In the genomic region with DNA sequence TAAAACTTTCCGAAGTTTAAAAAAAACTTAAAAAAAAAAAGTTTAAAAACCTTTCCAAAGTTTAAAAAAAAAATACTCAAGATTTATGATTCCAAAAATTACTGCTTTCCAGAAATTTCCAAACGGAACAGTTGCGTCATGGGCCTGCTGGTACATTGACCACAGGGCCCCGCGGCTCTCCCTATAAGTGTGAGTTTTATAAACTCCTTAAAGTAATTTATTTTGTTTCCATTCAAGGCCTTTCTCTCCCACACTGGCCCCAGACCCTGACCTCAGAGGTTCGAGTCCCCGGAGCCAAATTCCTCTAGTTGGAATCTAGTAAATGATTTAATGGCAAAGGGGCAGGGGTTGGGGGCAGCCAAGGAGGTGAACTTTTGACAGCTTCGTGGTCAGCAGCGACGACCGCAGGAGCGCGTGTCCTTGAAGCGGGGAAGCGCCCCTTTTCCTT, we compare ENCODE assay signal across 8 cellular contexts.
DNase-seq lines count a peak whose midpoint lies in the region; ATAC-seq and TF ChIP-seq lines count a peak whose summit lies in the region.

No MANE protein-coding gene starts in this region.

- no peaks in the 10 kb centered on the region for H3K9me3 Mint-ChIP-seq in HFFc6

- DNase-seq in HFFc6 (no peak), ascending aorta (ENCODE audit: low spot score in 2 of 2) (peak in 1 of 2 donors; percentile 80)
- no peak for DNase-seq in activated CD8-positive, alpha-beta memory T cell treated with anti-CD3 and anti-CD28 coated beads, Interleukin-2, amount 50 U/mL, for 4 hours

- ATAC-seq in GM19328 (IDR thresholded peaks at IDR 0.05; ENCODE audit: unreplicated experiment) (no peak), HG03097 (IDR thresholded peaks at IDR 0.05; ENCODE audit: low FRiP score, unreplicated experiment) (no peak), HG03354 (IDR thresholded peaks at IDR 0.05; ENCODE audit: poor library complexity, severe bottlenecking, unreplicated experiment) (no peak)

- TF ChIP-seq CTCF in HFFc6 (IDR thresholded peaks at IDR 0.05) (no peak), ascending aorta (IDR thresholded peaks at IDR 0.05) (no peak)

- H3K9ac ChIP-seq in stomach smooth muscle (ENCODE audit: low read length in 2 of 2): peak overlapping the region in 1 of 2 donors; percentile 50

- H3K27ac Mint-ChIP-seq in HFFc6: peak overlapping the region; percentile 81

- no peaks in the 10 kb centered on the region for H3K36me3 ChIP-seq in ascending aorta
- no peaks in the 10 kb centered on the region for H3K36me3 ChIP-seq in stomach smooth muscle (ENCODE audit: control insufficient read depth in 2 of 2, insufficient read depth in 2 of 2, low read length in 2 of 2)

- H3K4me3 ChIP-seq in ascending aorta (peak overlapping the region; percentile 55 to 81), iPS-18c (ENCODE audit: insufficient read depth, low read depth, low read length) (peak overlapping the region; percentile 49), stomach smooth muscle (ENCODE audit: low read length in 2 of 2) (peak overlapping the region; percentile 35 to 86)

- no peaks in the 10 kb centered on the region for H3K36me3 Mint-ChIP-seq in HFFc6 (ENCODE audit: low read depth)

- H3K4me1 Mint-ChIP-seq in HFFc6 (ENCODE audit: low read depth): peaks cover 26% of the 10 kb centered on the region

- no peaks in the 10 kb centered on the region; the same call in 1 of the 2 replicates for H3K27me3 Mint-ChIP-seq in HFFc6 (ENCODE audit: insufficient read depth)

- intact Hi-C loops in ascending aorta (cut with DNase I): loop anchor here (5.0 kb wide), 1 partner anchor 454 kb away; no protein-coding TSS in a partner anchor

- H3K27ac ChIP-seq in ascending aorta: peak overlapping the region; percentile 93 to 94
- peak overlapping the region; percentile 86 for H3K27ac ChIP-seq in stomach smooth muscle (ENCODE audit: low read length)

- H3K4me1 ChIP-seq in ascending aorta (peaks cover 4 to 9% of the 10 kb centered on the region in 2 donors), stomach smooth muscle (ENCODE audit: control insufficient read depth, insufficient read depth, low read length) (peaks cover 16% of the 10 kb centered on the region)

- H3K9me3 ChIP-seq in ascending aorta (no peaks in the 10 kb centered on the region), iPS-18c (ENCODE audit: control insufficient read depth, insufficient read depth, low read length) (no peaks in the 10 kb centered on the region), stomach smooth muscle (ENCODE audit: control insufficient read depth in 2 of 2, low read length in 2 of 2) (no peaks in the 10 kb centered on the region)

- H3K27me3 ChIP-seq in ascending aorta (no peaks in the 10 kb centered on the region), stomach smooth muscle (ENCODE audit: control insufficient read depth in 1 of 2, insufficient read depth in 2 of 2, low read length in 2 of 2) (no peaks in the 10 kb centered on the region)

- H3K4me3 Mint-ChIP-seq in HFFc6: peak overlapping the region; percentile 84
